8 cellular contexts compared by ENCODE assay signal in the genomic region with DNA sequence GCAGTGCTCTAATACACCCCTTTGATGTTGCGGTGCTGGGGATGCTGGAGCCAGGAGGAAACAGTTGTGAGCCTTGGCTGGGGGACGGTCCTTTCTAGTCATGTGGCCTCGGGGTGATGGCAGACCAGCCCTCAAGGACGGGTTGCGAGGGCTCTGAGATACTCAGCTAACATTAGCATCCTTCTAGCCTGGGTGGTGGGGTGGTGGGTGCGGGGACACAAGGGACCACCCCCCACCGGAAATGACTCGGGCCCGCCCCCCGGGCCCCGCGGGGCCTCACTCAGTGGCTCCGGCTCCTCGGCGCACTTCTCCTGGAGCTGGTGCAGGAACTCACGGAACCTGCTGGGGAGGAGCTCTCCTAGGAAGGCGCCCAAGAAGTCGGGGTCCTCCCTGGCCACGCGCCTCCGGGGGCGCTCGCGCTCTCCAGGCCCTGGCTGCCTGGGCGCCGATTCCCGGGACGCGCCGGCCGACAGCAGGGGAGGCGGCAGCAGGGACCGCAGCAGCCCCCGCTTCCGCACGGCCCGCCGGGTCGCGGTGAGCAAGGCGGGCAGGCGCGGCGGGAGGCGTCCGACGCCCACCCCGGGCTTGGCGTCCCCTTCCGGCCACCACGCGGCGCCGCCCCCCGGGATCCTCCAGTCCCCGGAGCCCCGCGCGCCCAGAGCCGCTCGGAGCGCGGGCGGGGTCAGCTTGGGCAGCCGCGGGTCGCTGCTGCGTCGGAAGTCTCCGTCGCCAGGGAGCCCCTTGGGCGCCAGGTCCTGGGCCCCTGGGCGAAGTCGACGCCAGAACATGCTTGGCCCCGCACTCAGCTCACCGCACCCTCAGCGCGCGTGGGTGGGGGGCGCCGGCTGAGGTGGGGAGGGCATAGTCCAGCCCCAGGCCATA. TPM values are rescaled to one million over a fixed set of nuclear protein-coding genes. Genes with fewer than 3 reads are reported as not detected.
DNase-seq lines count a peak whose midpoint lies in the region; ATAC-seq and TF ChIP-seq lines count a peak whose summit lies in the region.

No MANE protein-coding gene starts in this region.

- peak overlapping the region; percentile 96 for H4K8ac ChIP-seq in neuronal stem cell (ENCODE audit: low read depth, low read length)

- H3K14ac ChIP-seq in neuronal stem cell (ENCODE audit: low read length): peak overlapping the region; percentile 94

- no peaks in the 10 kb centered on the region for H3K79me1 ChIP-seq in neuronal stem cell (ENCODE audit: low read depth, low read length)

- H3K36me3 ChIP-seq in GM06990 (ENCODE audit: control insufficient read depth, insufficient read depth, low read length) (no peaks in the 10 kb centered on the region), RWPE2 (ENCODE audit: low read depth) (no peaks in the 10 kb centered on the region), esophagus squamous epithelium (no peaks in the 10 kb centered on the region), neuronal stem cell (replicated peaks in 1 of 2; ENCODE audit: control insufficient read depth in 2 of 2, insufficient read depth in 2 of 2, low read length in 2 of 2) (no peaks in the 10 kb centered on the region)

- no peaks in the 10 kb centered on the region for H3K9me3 ChIP-seq in RWPE2 (ENCODE audit: severe bottlenecking)
- H3K9me3 ChIP-seq in esophagus squamous epithelium: no peaks in the 10 kb centered on the region
- peaks cover 0 to 5% of the 10 kb centered on the region in 2 donors for H3K9me3 ChIP-seq in neuronal stem cell (replicated peaks in 1 of 2; ENCODE audit: control insufficient read depth in 2 of 2, insufficient read depth in 1 of 2, low read depth in 1 of 2, low read length in 2 of 2)

- intact Hi-C loops in esophagus squamous epithelium (cut with DNase I): no loop called here

- peak overlapping the region; percentile 54 for H4K91ac ChIP-seq in neuronal stem cell (ENCODE audit: low read depth, low read length, poor library complexity)

- H2BK15ac ChIP-seq in neuronal stem cell (ENCODE audit: low read length): peak overlapping the region; percentile 92

- H3K4me1 ChIP-seq in RWPE2 (ENCODE audit: insufficient read depth, poor library complexity, severe bottlenecking) (peaks cover 8% of the 10 kb centered on the region), esophagus squamous epithelium (peaks cover 6 to 27% (median 12%) of the 10 kb centered on the region in 3 donors), neuronal stem cell (ENCODE audit: control insufficient read depth in 2 of 2, insufficient read depth in 1 of 2, low read depth in 1 of 2, low read length in 2 of 2) (peaks cover 2 to 7% of the 10 kb centered on the region in 2 donors)

- TF ChIP-seq POLR2A in esophagus squamous epithelium (IDR thresholded peaks at IDR 0.05): no peak

- H2BK5ac ChIP-seq in neuronal stem cell (ENCODE audit: low read length): no peak overlapping the region

- peak overlapping the region; percentile 24 for H2BK12ac ChIP-seq in neuronal stem cell (ENCODE audit: low read length)

- peak overlapping the region; percentile 63 for H2AFZ ChIP-seq in neuronal stem cell (ENCODE audit: low read length)

- WGBS in esophagus squamous epithelium, 2 donors: 0% methylated on average over 2 of the region's 82 CpGs; no CpG with 5 or more reads in 1 of the 2 donors
- WGBS in neuronal stem cell (ENCODE audit: extremely low coverage in 2 of 2, insufficient read length in 2 of 2, insufficient replicate concordance in 1 of 2), 2 donors: no CpG with 5 or more reads among the region's 82 CpGs

- H3K4me3 ChIP-seq in GM06990 (replicated peaks; ENCODE audit: low read depth, low read length): no peak overlapping the region
- H3K4me3 ChIP-seq in RWPE2 (ENCODE audit: severe bottlenecking): peak overlapping the region; percentile 37
- H3K4me3 ChIP-seq in esophagus squamous epithelium: peak overlapping the region; percentile 39 to 66 (median 52)
- H3K4me3 ChIP-seq in neuronal stem cell (ENCODE audit: low read length in 2 of 2): peak overlapping the region; percentile 25 to 83

- DNase-seq in GM06990 (ENCODE audit: extremely low read depth, insufficient read length): no peak
- no peak for DNase-seq in RWPE2 (ENCODE audit: low spot score)
- DNase-seq in esophagus squamous epithelium (lab: John Stamatoyannopoulos, UW): no peak
- no peak for DNase-seq in neuronal stem cell (ENCODE audit: low spot score)
- no peak for DNase-seq in NCI-H510A (lab: John Stamatoyannopoulos, UW)
- DNase-seq in effector CD8-positive, alpha-beta T cell (lab: John Stamatoyannopoulos, UW): no peak

- TF ChIP-seq CTCF in GM06990 (IDR thresholded peaks at IDR 0.05; ENCODE audit: insufficient read depth, low read length, poor library complexity, severe bottlenecking): peak; percentile 10
- TF ChIP-seq CTCF in RWPE2 (IDR thresholded peaks at IDR 0.05; ENCODE audit: poor library complexity, severe bottlenecking): peak; percentile 52
- TF ChIP-seq CTCF in esophagus squamous epithelium (IDR thresholded peaks at IDR 0.05): peak in 1 of 6 experiments; percentile 7

- peak overlapping the region; percentile 84 for H3K4me2 ChIP-seq in neuronal stem cell (ENCODE audit: insufficient read depth, low read length, poor library complexity, severe bottlenecking)

- peak overlapping the region; percentile 99 for H3K18ac ChIP-seq in neuronal stem cell (ENCODE audit: low read length)

- peak; percentile 39 for ATAC-seq in RWPE2 (ENCODE audit: low read depth)
- ATAC-seq in HG03280 (IDR thresholded peaks at IDR 0.05; ENCODE audit: unreplicated experiment): no peak
- ATAC-seq in HG03571 (IDR thresholded peaks at IDR 0.05; ENCODE audit: unreplicated experiment): no peak

- H3K27me3 ChIP-seq in GM06990 (replicated peaks; ENCODE audit: control insufficient read depth, insufficient read depth, low read length): no peaks in the 10 kb centered on the region; the same call in 1 of the 2 replicates
- no peaks in the 10 kb centered on the region for H3K27me3 ChIP-seq in RWPE2 (ENCODE audit: insufficient read depth, poor library complexity, severe bottlenecking)
- H3K27me3 ChIP-seq in esophagus squamous epithelium: peaks cover 0 to 29% (median 0%) of the 10 kb centered on the region in 4 donors
- peaks cover 4 to 30% (median 7%) of the 10 kb centered on the region in 3 experiments for H3K27me3 ChIP-seq in neuronal stem cell (ENCODE audit: control insufficient read depth in 3 of 3, insufficient read depth in 3 of 3, low read depth in 1 of 3, low read length in 3 of 3)

- peak overlapping the region; percentile 57 for H2AK5ac ChIP-seq in neuronal stem cell (ENCODE audit: low read depth, low read length)

- H3K27ac ChIP-seq in RWPE2 (ENCODE audit: poor library complexity, severe bottlenecking) (no peak overlapping the region), esophagus squamous epithelium (peak overlapping the region in 3 of 4 donors; percentile 0 to 45 (median 30)), neuronal stem cell (replicated peaks; ENCODE audit: low read length) (no peak overlapping the region)

- peak overlapping the region; percentile 58 for H3K23ac ChIP-seq in neuronal stem cell (ENCODE audit: low read depth, low read length, poor library complexity)

- H2BK120ac ChIP-seq in neuronal stem cell (ENCODE audit: low read depth, low read length): peak overlapping the region; percentile 21

- H3K4ac ChIP-seq in neuronal stem cell (ENCODE audit: low read length): no peak overlapping the region

- peak overlapping the region; percentile 89 for H3K9ac ChIP-seq in neuronal stem cell (ENCODE audit: low read depth, low read length, poor library complexity)

RNA-seq across cellular contexts. Expression of a gene that starts 0.9 kb away (rescaled TPM):
- not detected for total RNA-seq in esophagus squamous epithelium
- 0.11 TPM for polyA plus RNA-seq in neuronal stem cell (2013, experiment 1 of 2)
- 0.07 TPM for polyA plus RNA-seq in neuronal stem cell (2013, experiment 2 of 2)

RNA-seq across cellular contexts. Expression of a gene that starts 5.9 kb away (rescaled TPM):
- 10 to 100 TPM; 14.0 to 17.6 (median 16.0) TPM for total RNA-seq in esophagus squamous epithelium
- 24.4 TPM for polyA plus RNA-seq in neuronal stem cell (2013, experiment 1 of 2)
- 22.5 TPM for polyA plus RNA-seq in neuronal stem cell (2013, experiment 2 of 2)

RNA-seq across cellular contexts. Expression of a gene that starts 21.9 kb away (rescaled TPM):
- 10 to 100 TPM; 15.4 to 22.5 (median 17.6) TPM for total RNA-seq in esophagus squamous epithelium
- polyA plus RNA-seq in neuronal stem cell (2013, experiment 1 of 2): 10.1 TPM
- 10.5 TPM for polyA plus RNA-seq in neuronal stem cell (2013, experiment 2 of 2)

RNA-seq across cellular contexts. Expression of a gene that starts 45.4 kb away (rescaled TPM):
- total RNA-seq in esophagus squamous epithelium: 1 to 10 TPM in 3 of 4 donors, under 1 TPM in 1; 0.82 to 3.8 (median 2.3) TPM
- polyA plus RNA-seq in neuronal stem cell (2013, experiment 1 of 2): 26.3 TPM
- 25.0 TPM for polyA plus RNA-seq in neuronal stem cell (2013, experiment 2 of 2)

Comparison
In these comparisons a context has a peak if more than half of its experiments do, and no peak if none do; other contexts are left out.
1. H3K27ac ChIP-seq: peak in esophagus squamous epithelium (3 of 4); none in RWPE2 (single experiment) and neuronal stem cell (single experiment).